ENCODE assay signal across 1 cellular context in the genomic region with DNA sequence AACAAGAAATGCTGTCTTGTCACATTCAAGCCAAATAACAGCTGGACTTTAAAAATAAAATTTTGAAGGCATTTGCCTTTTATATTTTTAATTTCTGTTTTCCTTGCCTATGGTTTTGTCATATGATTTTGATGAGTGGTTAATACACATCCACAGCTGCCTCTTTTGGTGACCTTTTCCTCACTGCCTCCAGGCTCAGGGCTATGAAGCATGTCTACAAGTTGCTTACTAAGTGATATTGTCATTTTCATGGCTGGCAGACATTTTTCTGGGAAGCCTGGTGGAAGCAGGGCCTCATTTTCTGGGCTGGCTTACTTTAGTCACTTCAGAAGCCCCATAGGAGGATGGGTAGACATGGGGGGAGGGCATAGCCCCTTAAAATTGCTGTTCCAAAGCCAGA.
TF ChIP-seq lines count a peak whose summit lies in the region.

No MANE protein-coding gene starts in this region.

TF ChIP-seq in H1, 55 proteins besides CTCF, POLR2A, EP300 and RAD21 (continued from another document):
- TF ChIP-seq SIN3A (conservative IDR thresholded peaks at IDR 0.05 in 1 of 2, IDR thresholded peaks at IDR 0.05 in 1 of 2; ENCODE audit: low read depth in 1 of 2, low read length in 2 of 2) (no peak), SRF (IDR thresholded peaks at IDR 0.05; ENCODE audit: low read depth, low read length) (no peak)
TF ChIP-seq in H1: peak in this region for 0.
